In the genomic region with DNA sequence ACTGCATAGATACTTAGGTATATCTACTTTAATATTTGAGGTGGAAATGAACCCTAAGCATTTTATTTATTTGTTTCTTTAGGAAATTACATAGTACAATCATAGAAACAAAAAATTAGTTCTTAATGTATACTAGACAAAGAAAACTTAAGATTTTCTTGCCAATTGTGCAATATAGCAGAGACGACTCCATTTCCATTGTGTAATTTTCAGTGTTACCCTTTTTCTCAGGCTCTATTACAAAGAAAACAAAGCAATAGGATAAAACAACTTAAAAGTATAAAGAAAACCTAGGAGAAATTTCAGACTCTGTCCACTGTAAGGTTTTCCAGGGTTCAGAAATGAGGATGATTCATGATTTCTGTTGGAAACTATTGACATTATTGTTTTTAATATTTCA, we compare ENCODE assay signal across 29 cellular contexts.
"Had no signal": no experiment of that assay in that cellular context is flagged by ENCODE, and none has a peak within 500 bp of the region (broad histone marks: within the 10 kb centered on the region; RNA-seq: fewer than 3 reads in every experiment).

No MANE protein-coding gene starts in this region.

- H3K4me2 ChIP-seq: hepatocyte, smooth muscle cell had no signal

- H3K4me3 ChIP-seq: coronary artery, esophagus squamous epithelium, hepatocyte, lower lobe of right lung, mucosa of descending colon, smooth muscle cell, testis, uterus had no signal

- ATAC-seq: activated CD4-positive, alpha-beta T cell treated with anti-CD3 and anti-CD28 coated beads for 36 hours; activated T-cell treated with anti-CD3 and anti-CD28 coated beads, Interleukin-2, amount 50 U/mL, for 4 hours; left lobe of liver; lower lobe of right lung; mucosa of descending colon; sciatic nerve; stimulated activated memory B cell treated with anti-CD40 and anti-IgM and Interleukin-4, amounts not matched to agents 10 μg/mL and 1 μg/mL and 100 μg/mL, for 72 hours had no signal

- H3K4me3 Mint-ChIP-seq: activated B cell treated with CpG ODN at 0.5 μM for 24 hours; activated CD4-positive, alpha-beta T cell treated with anti-CD3 and anti-CD28 coated beads for 36 hours; activated naive CD8-positive, alpha-beta T cell treated with anti-CD3 and anti-CD28 coated beads, Interleukin-2, amount 10 ng/mL, durations not matched to agents 7 days and 5 days; activated T-cell treated with anti-CD3 and anti-CD28 coated beads, Interleukin-2, amount 50 U/mL, for 4 hours; immature natural killer cell; nephron progenitor cell; stimulated activated memory B cell treated with anti-CD40 and anti-IgM and Interleukin-4, amounts not matched to agents 10 μg/mL and 1 μg/mL and 100 μg/mL, for 72 hours had no signal

- H3K4me1 Mint-ChIP-seq: immature natural killer cell had no signal

- DNase-seq: activated B cell treated with CpG ODN at 0.5 μM for 24 hours; activated CD4-positive, alpha-beta T cell treated with anti-CD3 and anti-CD28 coated beads for 36 hours; activated CD4-positive, alpha-beta T cell treated with anti-CD3 and anti-CD28 coated beads, Interleukin-2, amount 50 U/mL, for 4 hours; activated CD8-positive, alpha-beta memory T cell treated with anti-CD3 and anti-CD28 coated beads, Interleukin-2, amount 50 U/mL, for 48 hours; activated naive CD4-positive, alpha-beta T cell treated with Interleukin-2 at 50 U/mL for 16 hours; activated naive CD8-positive, alpha-beta T cell treated with anti-CD3 and anti-CD28 coated beads, Interleukin-2, amount 10 ng/mL, durations not matched to agents 7 days and 5 days; activated T-cell treated with anti-CD3 and anti-CD28 coated beads, Interleukin-2, amount 50 U/mL, for 4 hours; amygdala; cerebellar nuclear complex; esophagus squamous epithelium; glutamatergic neuron; immature natural killer cell; lower lobe of right lung; mesendoderm; mucosa of descending colon; nephron progenitor cell; stimulated activated CD4-positive, alpha-beta T cell treated with anti-CD3 and anti-CD28 coated beads, Interleukin-15, amount 100 ng/mL, for 24 hours; T1000; testis; trophoblast cell; uterus had no signal

- FAIRE-seq: bronchial epithelial cell had no signal

- H3K9me3 Mint-ChIP-seq: activated B cell treated with CpG ODN at 0.5 μM for 24 hours; activated naive CD8-positive, alpha-beta T cell treated with anti-CD3 and anti-CD28 coated beads, Interleukin-2, amount 10 ng/mL, durations not matched to agents 7 days and 5 days; activated T-cell treated with anti-CD3 and anti-CD28 coated beads, Interleukin-2, amount 50 U/mL, for 4 hours; activated T-helper 2 cell treated with anti-CD3 and anti-CD28 coated beads, Interferon-gamma antibody, Interleukin-2, Interleukin-4, amounts not matched to agents 10 μg/mL and 5 μg/mL and 100 μg/mL, durations not matched to agents 14 hours and 24 hours and 36 hours; immature natural killer cell; nephron progenitor cell; stimulated activated memory B cell treated with anti-CD40 and anti-IgM and Interleukin-4, amounts not matched to agents 10 μg/mL and 1 μg/mL and 100 μg/mL, for 72 hours had no signal

- H3K9me3 ChIP-seq: esophagus squamous epithelium, lower lobe of right lung, mucosa of descending colon, testis, uterus had no signal

- H2AFZ ChIP-seq: hepatocyte had no signal

- H3K36me3 Mint-ChIP-seq: activated naive CD8-positive, alpha-beta T cell treated with anti-CD3 and anti-CD28 coated beads, Interleukin-2, amount 10 ng/mL, durations not matched to agents 7 days and 5 days; immature natural killer cell; stimulated activated memory B cell treated with anti-CD40 and anti-IgM and Interleukin-4, amounts not matched to agents 10 μg/mL and 1 μg/mL and 100 μg/mL, for 72 hours had no signal

- H3K27me3 Mint-ChIP-seq: activated B cell treated with CpG ODN at 0.5 μM for 24 hours; activated CD4-positive, alpha-beta T cell treated with anti-CD3 and anti-CD28 coated beads for 36 hours; activated naive CD8-positive, alpha-beta T cell treated with anti-CD3 and anti-CD28 coated beads, Interleukin-2, amount 10 ng/mL, durations not matched to agents 7 days and 5 days; stimulated activated memory B cell treated with anti-CD40 and anti-IgM and Interleukin-4, amounts not matched to agents 10 μg/mL and 1 μg/mL and 100 μg/mL, for 72 hours had no signal

- H3K27ac Mint-ChIP-seq: activated B cell treated with CpG ODN at 0.5 μM for 24 hours; activated CD4-positive, alpha-beta T cell treated with anti-CD3 and anti-CD28 coated beads for 36 hours; activated naive CD8-positive, alpha-beta T cell treated with anti-CD3 and anti-CD28 coated beads, Interleukin-2, amount 10 ng/mL, durations not matched to agents 7 days and 5 days; activated T-helper 2 cell treated with anti-CD3 and anti-CD28 coated beads, Interferon-gamma antibody, Interleukin-2, Interleukin-4, amounts not matched to agents 10 μg/mL and 5 μg/mL and 100 μg/mL, durations not matched to agents 14 hours and 24 hours and 36 hours; immature natural killer cell; stimulated activated memory B cell treated with anti-CD40 and anti-IgM and Interleukin-4, amounts not matched to agents 10 μg/mL and 1 μg/mL and 100 μg/mL, for 72 hours had no signal

- H3K27me3 ChIP-seq: esophagus squamous epithelium, hepatocyte, testis, uterus had no signal

- H3K4me1 ChIP-seq: uterus had no signal

- H3K36me3 ChIP-seq: esophagus squamous epithelium, lower lobe of right lung, uterus had no signal

- H3K27ac ChIP-seq: coronary artery, esophagus squamous epithelium, hepatocyte, lower lobe of right lung, testis, uterus had no signal
